Comparison of ENCODE assay signal across 17 cellular contexts in genomic region chr22:37147186-37147990, GRCh38. TPM values are rescaled to one million over a fixed set of nuclear protein-coding genes. Genes with fewer than 3 reads are reported as not detected.
DNase-seq lines count a peak whose midpoint lies in the region; ATAC-seq and TF ChIP-seq lines count a peak whose summit lies in the region.
"Had no signal": no experiment of that assay in that cellular context is flagged by ENCODE, and none has a peak within 500 bp of the region (broad histone marks: within the 10 kb centered on the region; RNA-seq: fewer than 3 reads in every experiment).

No MANE protein-coding gene starts in this region.

- no peaks in the 10 kb centered on the region for H3K79me2 ChIP-seq in mammary epithelial cell (ENCODE audit: insufficient read depth, low read length)

- in situ Hi-C loops in mammary epithelial cell (cut with MboI; ENCODE audit: low sequenced_read_pairs in 2 of 2) = no loop called here

- TF ChIP-seq CTCF in GM06990 (IDR thresholded peaks at IDR 0.05; ENCODE audit: insufficient read depth, low read length, poor library complexity, severe bottlenecking) (no peak), lower lobe of right lung (IDR thresholded peaks at IDR 0.05) (no peak), mammary epithelial cell (conservative IDR thresholded peaks at IDR 0.05 in 1 of 2, IDR thresholded peaks at IDR 0.05 in 1 of 2; ENCODE audit: extremely low read depth in 1 of 2, insufficient read depth in 1 of 2, low read depth in 1 of 2, low read length in 2 of 2) (no peak)

- CTCF ChIA-PET in mammary epithelial cell (lab: Charles Lee; ENCODE audit: low non-redundant PET) = no interaction called here

- intact Hi-C loops in lower lobe of right lung (cut with DNase I) = no loop called here
- intact Hi-C loops in mammary epithelial cell (cut with micrococcal nuclease) = no loop called here

- H2AFZ ChIP-seq in mammary epithelial cell (ENCODE audit: low read depth, low read length) = no peak overlapping the region

- DNase-seq in GM06990 (ENCODE audit: extremely low read depth, insufficient read length) = no peak
- peak; percentile 14 for DNase-seq in activated effector memory CD4-positive, alpha-beta T cell treated with Interleukin-2 at 50 U/mL for 16 hours
- DNase-seq in lower lobe of right lung = no peak
- no peak for DNase-seq in kidney tubule cell (ENCODE audit: low spot score)
- no peak for DNase-seq in mammary epithelial cell
- no peak for DNase-seq in germinal center (ENCODE audit: low spot score)
- DNase-seq: amygdala, EL, NCI-H2171 treated with DMSO at 0.1 percent for 48 hours, T-helper 9 cell had no signal

- H3K27ac ChIP-seq in BLaER1 (no peak overlapping the region), lower lobe of right lung (no peak overlapping the region), mammary epithelial cell (ENCODE audit: insufficient read depth, low read depth, low read length) (no peak overlapping the region)
- H3K27ac ChIP-seq: tibial nerve had no signal

- WGBS in mammary epithelial cell (ENCODE audit: low coverage, missing lambda C conversion rate) = 40% methylated on average over 11 of the region's 12 CpGs

- H3K9me3 ChIP-seq in BLaER1 (0 out of 2 replicates have a peak, but pooled peaks cover 3% of the 10 kb centered on the region), lower lobe of right lung (no peaks in the 10 kb centered on the region), mammary epithelial cell (replicated peaks; ENCODE audit: insufficient read depth, low read length) (no peaks in the 10 kb centered on the region)

- H3K9ac ChIP-seq in BLaER1 (no peak overlapping the region), mammary epithelial cell (ENCODE audit: insufficient read depth, low read length) (no peak overlapping the region)

- H3K27me3 ChIP-seq in BLaER1 (no peaks in the 10 kb centered on the region), GM06990 (replicated peaks; ENCODE audit: control insufficient read depth, insufficient read depth, low read length) (no peaks in the 10 kb centered on the region), lower lobe of right lung (ENCODE audit: low read depth) (peaks cover 4% of the 10 kb centered on the region), mammary epithelial cell (ENCODE audit: insufficient read depth, low read length) (no peaks in the 10 kb centered on the region)

- no TSS peak for BruUV-seq in mammary epithelial cell (replicated peaks; lab: Mats Ljungman, UMichigan)

- H3K4me2 ChIP-seq in BLaER1 (peak overlapping the region; percentile 83; the same call in 1 of the 2 replicates), mammary epithelial cell (ENCODE audit: insufficient read depth, low read depth, low read length) (no peak overlapping the region)

- H3K4me1 ChIP-seq in BLaER1 = peaks cover 69% of the 10 kb centered on the region
- no peaks in the 10 kb centered on the region for H3K4me1 ChIP-seq in lower lobe of right lung
- peaks cover 13% of the 10 kb centered on the region for H3K4me1 ChIP-seq in mammary epithelial cell (ENCODE audit: insufficient read depth, low read length)

- H3K4me3 ChIP-seq in BLaER1 = no peak overlapping the region
- H3K4me3 ChIP-seq in GM06990 (replicated peaks; ENCODE audit: low read depth, low read length) = peak overlapping the region; percentile 92
- H3K4me3 ChIP-seq in lower lobe of right lung = peak overlapping the region; percentile 34
- H3K4me3 ChIP-seq in mammary epithelial cell (replicated peaks in 1 of 3; ENCODE audit: insufficient read depth in 1 of 3, low read depth in 2 of 3, low read length in 3 of 3) = no peak overlapping the region
- H3K4me3 ChIP-seq: tibial nerve had no signal

- H3K36me3 ChIP-seq in BLaER1 (no peaks in the 10 kb centered on the region), GM06990 (ENCODE audit: control insufficient read depth, insufficient read depth, low read length) (peaks cover 26% of the 10 kb centered on the region), lower lobe of right lung (no peaks in the 10 kb centered on the region), mammary epithelial cell (ENCODE audit: insufficient read depth, low read length) (no peaks in the 10 kb centered on the region)
- H3K36me3 ChIP-seq: tibial nerve had no signal

- H4K20me1 ChIP-seq in BLaER1 = no peaks in the 10 kb centered on the region
- H4K20me1 ChIP-seq in mammary epithelial cell (ENCODE audit: insufficient read depth, low read length) = no peaks in the 10 kb centered on the region

- dilution Hi-C loops in mammary epithelial cell (cut with HindIII; ENCODE audit: low sequenced_read_pairs) = no loop called here

- ATAC-seq in lower lobe of right lung = no peak
- no peak for ATAC-seq in HG02970 (IDR thresholded peaks at IDR 0.05; ENCODE audit: low FRiP score, unreplicated experiment)

RNA-seq across cellular contexts. Expression of gene IL2RB, which starts 2.3 kb away (rescaled TPM):
- total RNA-seq in lower lobe of right lung (10.2 TPM), mammary epithelial cell (under 1 TPM; 0.40 to 0.50 TPM)
- polyA plus RNA-seq in mammary epithelial cell = 0.05 TPM
- not detected for polyA minus RNA-seq in mammary epithelial cell

RNA-seq across cellular contexts. Expression of gene TMPRSS6, which starts 37.9 kb away (rescaled TPM):
- total RNA-seq in lower lobe of right lung (0.53 TPM), mammary epithelial cell (not detected)
- not detected for polyA plus RNA-seq in mammary epithelial cell
- not detected for polyA minus RNA-seq in mammary epithelial cell
- total RNA-seq: epithelial cell of proximal tubule, posterior vena cava, tibial nerve had no signal
- polyA plus RNA-seq: CD14-positive monocyte, keratinocyte had no signal

RNA-seq across cellular contexts. Expression of gene C1QTNF6, which starts 40.7 kb away (rescaled TPM):
- total RNA-seq in lower lobe of right lung (5.3 TPM), mammary epithelial cell (1 to 10 TPM; 3.3 to 3.7 TPM)
- polyA plus RNA-seq in mammary epithelial cell = 3.1 TPM
- 4.7 TPM for polyA minus RNA-seq in mammary epithelial cell

Comparison
In these comparisons a context has a peak if more than half of its experiments do, and no peak if none do; other contexts are left out.
1. H3K4me3 ChIP-seq: peak in GM06990 (single experiment) and lower lobe of right lung (single experiment); none in BLaER1 (single experiment) and mammary epithelial cell (0 of 3).